Comparison of ENCODE assay signal across 2 cellular contexts in genomic region chr4:74205559-74205958, GRCh38.
TF ChIP-seq lines count a peak whose summit lies in the region.

No MANE protein-coding gene starts in this region.

TF ChIP-seq in IMR-90, 13 proteins besides CTCF, POLR2A, EP300 and RAD21:
- TF ChIP-seq SMC3 (IDR thresholded peaks at IDR 0.05; ENCODE audit: low read depth, low read length) (no peak), MAFK (IDR thresholded peaks at IDR 0.05; ENCODE audit: low read depth, low read length) (no peak), RCOR1 (IDR thresholded peaks at IDR 0.05; ENCODE audit: insufficient replicate concordance, low read length) (no peak), CHD1 (IDR thresholded peaks at IDR 0.05; ENCODE audit: low read depth, low read length) (no peak), ELK1 (IDR thresholded peaks at IDR 0.05; ENCODE audit: borderline replicate concordance, low read depth, low read length) (no peak), RFX5 (IDR thresholded peaks at IDR 0.05; ENCODE audit: low read depth, low read length) (no peak), NFE2L2 (IDR thresholded peaks at IDR 0.05; ENCODE audit: low read depth, low read length) (no peak), MXI1 (IDR thresholded peaks at IDR 0.05; ENCODE audit: borderline replicate concordance, low read depth, low read length) (no peak), CEBPB (IDR thresholded peaks at IDR 0.05; ENCODE audit: low read depth, low read length) (no peak), MAZ (IDR thresholded peaks at IDR 0.05; ENCODE audit: borderline replicate concordance, low read depth, low read length) (no peak), FOS (IDR thresholded peaks at IDR 0.05; ENCODE audit: low read depth, low read length) (no peak), BHLHE40 (IDR thresholded peaks at IDR 0.05; ENCODE audit: low read depth, low read length) (no peak)
- TF ChIP-seq, protein P1, sequence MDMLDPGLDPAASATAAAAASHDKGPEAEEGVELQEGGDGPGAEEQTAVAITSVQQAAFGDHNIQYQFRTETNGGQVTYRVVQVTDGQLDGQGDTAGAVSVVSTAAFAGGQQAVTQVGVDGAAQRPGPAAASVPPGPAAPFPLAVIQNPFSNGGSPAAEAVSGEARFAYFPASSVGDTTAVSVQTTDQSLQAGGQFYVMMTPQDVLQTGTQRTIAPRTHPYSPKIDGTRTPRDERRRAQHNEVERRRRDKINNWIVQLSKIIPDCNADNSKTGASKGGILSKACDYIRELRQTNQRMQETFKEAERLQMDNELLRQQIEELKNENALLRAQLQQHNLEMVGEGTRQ (IDR thresholded peaks at IDR 0.05; ENCODE audit: low read depth, low read length), result no peak

TF ChIP-seq in GM12878, 131 proteins besides CTCF, POLR2A, EP300 and RAD21:
- TF ChIP-seq WRNIP1 (IDR thresholded peaks at IDR 0.05; ENCODE audit: borderline replicate concordance, low read depth, low read length), result no peak
